19 cellular contexts compared by ENCODE assay signal in the genomic region with DNA sequence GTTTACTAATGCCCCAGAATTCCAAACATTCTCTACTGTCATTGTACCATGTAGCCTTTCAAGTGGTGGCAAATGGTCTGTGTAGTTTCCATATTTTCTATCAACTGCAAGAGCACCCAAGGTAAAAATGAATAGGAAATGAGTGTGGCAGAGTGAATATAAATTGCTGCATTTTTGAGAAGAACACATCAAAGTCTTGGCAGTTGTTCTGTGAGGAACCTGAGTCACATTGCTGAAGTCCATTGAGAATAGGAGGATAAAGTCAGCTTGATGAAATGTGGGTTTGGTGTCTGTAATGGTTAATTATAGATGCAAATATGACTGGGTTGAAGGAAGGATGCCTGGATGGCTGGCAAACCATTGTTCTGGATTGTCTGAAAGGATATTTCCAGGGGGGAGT.
DNase-seq lines count a peak whose midpoint lies in the region; ATAC-seq and TF ChIP-seq lines count a peak whose summit lies in the region.
"Had no signal": no experiment of that assay in that cellular context is flagged by ENCODE, and none has a peak within 500 bp of the region (broad histone marks: within the 10 kb centered on the region; RNA-seq: fewer than 3 reads in every experiment).

No MANE protein-coding gene starts in this region.

- no peak for ATAC-seq in GM18519 (IDR thresholded peaks at IDR 0.05; ENCODE audit: low FRiP score, unreplicated experiment)
- ATAC-seq: Panc1 had no signal

- H3K4me3 ChIP-seq in GM23248 (no peak overlapping the region), astrocyte of the spinal cord (ENCODE audit: low read depth, low read length) (no peak overlapping the region), spleen (no peak overlapping the region)

- intact Hi-C loops in spleen (cut with DNase I; ENCODE audit: low total_unique reads), result no loop called here

- peak; percentile 43 for DNase-seq in GM23248
- peak; percentile 37 for DNase-seq in astrocyte of the spinal cord (ENCODE audit: low read depth, low spot score)
- peak; percentile 67 for DNase-seq in kidney tubule cell (ENCODE audit: low spot score)
- peak; percentile 66 for DNase-seq in renal cortical epithelial cell (ENCODE audit: low read depth)
- DNase-seq in SHP77 treated with DMSO at 0.1 percent for 48 hours (lab: John Stamatoyannopoulos, UW), result no peak
- DNase-seq in spleen, result no peak
- DNase-seq: CD4-positive, CD25-positive, alpha-beta regulatory T cell; DMS79; H9; NCI-H1092; NCI-H1436; NCI-H187 treated with DMSO at 0.1 percent for 48 hours; NCI-H2107; NCI-H2227 treated with DMSO at 0.1 percent for 48 hours; NCI-H524; NCI-H82 had no signal

- H3K9me2 ChIP-seq in GM23248 (ENCODE audit: insufficient read depth), result no peaks in the 10 kb centered on the region

- no peaks in the 10 kb centered on the region for H3K79me2 ChIP-seq in GM23248 (ENCODE audit: insufficient read depth)

- H3K27me3 ChIP-seq in GM23248 (replicated peaks; ENCODE audit: insufficient read depth), result no peaks in the 10 kb centered on the region
- H3K27me3 ChIP-seq in spleen (replicated peaks in 1 of 7), result no peaks in the 10 kb centered on the region

- no peaks in the 10 kb centered on the region for H4K20me1 ChIP-seq in GM23248 (ENCODE audit: insufficient read depth)

- H3K4me1 ChIP-seq in GM23248 (ENCODE audit: insufficient read depth), result peaks cover 24% of the 10 kb centered on the region
- no peaks in the 10 kb centered on the region for H3K4me1 ChIP-seq in spleen

- no peaks in the 10 kb centered on the region for H3F3A ChIP-seq in GM23248 (ENCODE audit: insufficient read depth)

- no peak overlapping the region for H3K9ac ChIP-seq in GM23248

- TF ChIP-seq CTCF in astrocyte of the spinal cord (IDR thresholded peaks at IDR 0.05; ENCODE audit: low read depth, low read length) (no peak), spleen (IDR thresholded peaks at IDR 0.05 in 8 of 11, conservative IDR thresholded peaks at IDR 0.05 in 3 of 11) (no peak)

- in situ Hi-C loops in GM23248 (cut with MboI), result no loop called here
- in situ Hi-C loops in astrocyte of the spinal cord (cut with HindIII; ENCODE audit: low sequenced_read_pairs), result no loop called here

- no peak for TF ChIP-seq POLR2A in spleen (IDR thresholded peaks at IDR 0.05)

- H3K27ac ChIP-seq in GM23248, result no peak overlapping the region
- H3K27ac ChIP-seq in spleen, result no peak overlapping the region
- H3K27ac ChIP-seq: HL-60 had no signal

- H3K4me2 ChIP-seq in GM23248 (ENCODE audit: unreplicated experiment), result no peak overlapping the region

- no peaks in the 10 kb centered on the region for H3K36me3 ChIP-seq in GM23248 (ENCODE audit: low read depth)
- no peaks in the 10 kb centered on the region for H3K36me3 ChIP-seq in spleen

- H3K9me3 ChIP-seq in GM23248 (ENCODE audit: low read depth), result no peaks in the 10 kb centered on the region
- H3K9me3 ChIP-seq in spleen, result peaks cover 0 to 23% (median 13%) of the 10 kb centered on the region in 8 donors

- H2AFZ ChIP-seq in GM23248, result no peak overlapping the region

Comparison
In these comparisons a context has a peak if more than half of its experiments do, and no peak if none do; other contexts are left out.
1. DNase-seq: peak in GM23248 (single experiment), astrocyte of the spinal cord (single experiment), kidney tubule cell (single experiment) and renal cortical epithelial cell (single experiment); none in SHP77 treated with DMSO at 0.1 percent for 48 hours (single experiment) and spleen (single experiment).